Comparison of ENCODE assay signal across 8 cellular contexts in genomic region chr18:76983184-76983583, GRCh38.
A peak's percentile ranks its signal among the peaks of the same experiment; 100 is the strongest.
DNase-seq lines count a peak whose midpoint lies in the region; ATAC-seq and TF ChIP-seq lines count a peak whose summit lies in the region.

No MANE protein-coding gene starts in this region.

- intact Hi-C loops in activated T-helper 2 cell treated with anti-CD3 and anti-CD28 coated beads, Interferon-gamma antibody, Interleukin-2, Interleukin-4, amounts not matched to agents 10 μg/mL and 5 μg/mL and 100 μg/mL, durations not matched to agents 14 hours and 24 hours and 36 hours (cut with micrococcal nuclease): loop anchor here (1.0 kb wide), 3 partner anchors 61 to 180 kb away; no protein-coding TSS in a partner anchor
- intact Hi-C loops in thyroid gland (cut with DNase I): loop anchor here (5.0 to 10.0 kb wide), 2 partner anchors 61 to 178 kb away; no protein-coding TSS in a partner anchor

- in situ Hi-C loops in G401 (cut with HindIII; ENCODE audit: low sequenced_read_pairs): no loop called here

- H3K4me1 ChIP-seq in thyroid gland: peaks cover 33 to 34% of the 10 kb centered on the region in 2 donors

- no peak overlapping the region for H3K4me3 Mint-ChIP-seq in activated T-helper 2 cell treated with anti-CD3 and anti-CD28 coated beads, Interferon-gamma antibody, Interleukin-2, Interleukin-4, amounts not matched to agents 10 μg/mL and 5 μg/mL and 100 μg/mL, durations not matched to agents 14 hours and 24 hours and 36 hours (ENCODE audit: low read depth)

- peak; percentile 73 for DNase-seq in G401 (ENCODE audit: low spot score)
- DNase-seq in H7: peak; percentile 95
- peak; percentile 42 for DNase-seq in LNCaP clone FGC (ENCODE audit: low read depth)
- peak; percentile 91 for DNase-seq in RPMI8226
- peak; percentile 80 for DNase-seq in activated T-helper 2 cell treated with anti-CD3 and anti-CD28 coated beads, Interferon-gamma antibody, Interleukin-2, Interleukin-4, amounts not matched to agents 10 μg/mL and 5 μg/mL and 100 μg/mL, durations not matched to agents 14 hours and 24 hours and 36 hours (ENCODE audit: low spot score)
- peak; percentile 51 to 87 for DNase-seq in foreskin fibroblast
- peak; percentile 89 for DNase-seq in omental fat pad (ENCODE audit: low spot score)
- peak; percentile 89 to 92 for DNase-seq in thyroid gland

- no peak overlapping the region for H3K27ac Mint-ChIP-seq in activated T-helper 2 cell treated with anti-CD3 and anti-CD28 coated beads, Interferon-gamma antibody, Interleukin-2, Interleukin-4, amounts not matched to agents 10 μg/mL and 5 μg/mL and 100 μg/mL, durations not matched to agents 14 hours and 24 hours and 36 hours

- H3K27me3 ChIP-seq in H7 (ENCODE audit: control insufficient read depth, insufficient read depth, low read length): no peaks in the 10 kb centered on the region
- no peaks in the 10 kb centered on the region for H3K27me3 ChIP-seq in thyroid gland

- no peaks in the 10 kb centered on the region for H3K9me3 ChIP-seq in thyroid gland

- no peaks in the 10 kb centered on the region for H3K9me3 Mint-ChIP-seq in activated T-helper 2 cell treated with anti-CD3 and anti-CD28 coated beads, Interferon-gamma antibody, Interleukin-2, Interleukin-4, amounts not matched to agents 10 μg/mL and 5 μg/mL and 100 μg/mL, durations not matched to agents 14 hours and 24 hours and 36 hours

- H3K36me3 Mint-ChIP-seq in activated T-helper 2 cell treated with anti-CD3 and anti-CD28 coated beads, Interferon-gamma antibody, Interleukin-2, Interleukin-4, amounts not matched to agents 10 μg/mL and 5 μg/mL and 100 μg/mL, durations not matched to agents 14 hours and 24 hours and 36 hours (ENCODE audit: low read depth): no peaks in the 10 kb centered on the region

- peak; percentile 90 for TF ChIP-seq CTCF in LNCaP clone FGC (IDR thresholded peaks at IDR 0.05; ENCODE audit: control insufficient read depth, extremely low read depth, insufficient read depth)
- peak; percentile 98 for TF ChIP-seq CTCF in foreskin fibroblast (IDR thresholded peaks at IDR 0.05; ENCODE audit: low read depth, low read length)
- peak in 2 of 3 donors; percentile 72 for TF ChIP-seq CTCF in omental fat pad (IDR thresholded peaks at IDR 0.05)
- peak; percentile 84 to 95 (median 86) for TF ChIP-seq CTCF in thyroid gland (IDR thresholded peaks at IDR 0.05)

- ATAC-seq in omental fat pad (ENCODE audit: low FRiP score): peak; percentile 91

- H3K4me3 ChIP-seq in H7 (ENCODE audit: insufficient read depth, low read depth, low read length): no peak overlapping the region
- no peak overlapping the region for H3K4me3 ChIP-seq in LNCaP clone FGC (ENCODE audit: low read depth, low read length)
- no peak overlapping the region for H3K4me3 ChIP-seq in foreskin fibroblast (ENCODE audit: low read depth in 1 of 2, low read length in 2 of 2)
- H3K4me3 ChIP-seq in thyroid gland (replicated peaks in 1 of 3): no peak overlapping the region

- no peak for TF ChIP-seq POLR2A in thyroid gland (IDR thresholded peaks at IDR 0.05)

- no peaks in the 10 kb centered on the region for H3K36me3 ChIP-seq in H7 (replicated peaks; ENCODE audit: control insufficient read depth, insufficient read depth, low read length)
- no peaks in the 10 kb centered on the region for H3K36me3 ChIP-seq in thyroid gland

- H3K27ac ChIP-seq in thyroid gland: no peak overlapping the region

- WGBS in thyroid gland, 2 donors: 14 to 23% methylated on average over 14 to 15 of the region's 15 CpGs

- H3K27me3 Mint-ChIP-seq in activated T-helper 2 cell treated with anti-CD3 and anti-CD28 coated beads, Interferon-gamma antibody, Interleukin-2, Interleukin-4, amounts not matched to agents 10 μg/mL and 5 μg/mL and 100 μg/mL, durations not matched to agents 14 hours and 24 hours and 36 hours (ENCODE audit: low read depth): no peaks in the 10 kb centered on the region

- H3K4me1 Mint-ChIP-seq in activated T-helper 2 cell treated with anti-CD3 and anti-CD28 coated beads, Interferon-gamma antibody, Interleukin-2, Interleukin-4, amounts not matched to agents 10 μg/mL and 5 μg/mL and 100 μg/mL, durations not matched to agents 14 hours and 24 hours and 36 hours (ENCODE audit: low read depth): peaks cover 4% of the 10 kb centered on the region

Comparison
In these comparisons a context has a peak if more than half of its experiments do, and no peak if none do; other contexts are left out.
1. DNase-seq: peak in every context shown above with its lines; median percentile 95 in H7; 91 in RPMI8226; 90 in thyroid gland; 89 in omental fat pad; 80 in activated T-helper 2 cell treated with anti-CD3 and anti-CD28 coated beads, Interferon-gamma antibody, Interleukin-2, Interleukin-4, amounts not matched to agents 10 μg/mL and 5 μg/mL and 100 μg/mL, durations not matched to agents 14 hours and 24 hours and 36 hours; 73 in G401; 69 in foreskin fibroblast; 42 in LNCaP clone FGC.